Comparison of ENCODE assay signal across 8 cellular contexts in the genomic region with DNA sequence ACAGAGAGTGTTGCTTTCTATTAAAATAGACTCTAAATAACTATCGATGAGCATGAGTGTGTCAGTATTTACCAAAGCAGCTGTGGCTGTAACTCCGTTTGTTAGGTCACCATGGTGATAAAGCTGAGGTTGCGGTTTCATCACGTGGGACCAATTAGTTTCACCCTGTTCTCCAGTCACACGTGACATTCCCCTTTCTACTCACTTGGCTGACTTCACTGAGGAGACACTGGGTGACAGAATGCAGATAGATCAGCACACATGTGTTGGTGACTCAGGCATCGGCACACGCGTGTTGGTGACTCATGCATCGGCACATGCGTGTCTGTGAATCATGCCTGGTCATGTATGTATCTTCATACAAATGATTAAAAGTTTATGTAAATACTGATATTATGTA.
DNase-seq lines count a peak whose midpoint lies in the region; ATAC-seq and TF ChIP-seq lines count a peak whose summit lies in the region.

No MANE protein-coding gene starts in this region.

- DNase-seq in Ammon's horn (ENCODE audit: low spot score): peak; percentile 62
- peak; percentile 46 for DNase-seq in HEK293T (ENCODE audit: extremely low spot score)
- DNase-seq in RWPE2 (ENCODE audit: low spot score): no peak
- DNase-seq in globus pallidus (ENCODE audit: low spot score): peak; percentile 31
- peak; percentile 55 for DNase-seq in uterus
- no peak for DNase-seq in activated naive CD8-positive, alpha-beta T cell treated with anti-CD3 and anti-CD28 coated beads, Interleukin-2, amount 50 U/mL, for 24 hours
- DNase-seq in coronary artery (ENCODE audit: low spot score): no peak
- DNase-seq in GM19240 (ENCODE audit: insufficient read length, low spot score): no peak

- no peak overlapping the region for H3K27ac Mint-ChIP-seq in activated naive CD8-positive, alpha-beta T cell treated with anti-CD3 and anti-CD28 coated beads, Interleukin-2, amount 50 U/mL, for 24 hours

- H3K36me3 ChIP-seq in RWPE2 (ENCODE audit: low read depth) (no peaks in the 10 kb centered on the region), uterus (no peaks in the 10 kb centered on the region)

- no peaks in the 10 kb centered on the region for H3K9me3 Mint-ChIP-seq in activated naive CD8-positive, alpha-beta T cell treated with anti-CD3 and anti-CD28 coated beads, Interleukin-2, amount 50 U/mL, for 24 hours

- CTCF ChIA-PET in HEK293T (lab: Yijun Ruan, JAX): no interaction called here

- peaks cover 6% of the 10 kb centered on the region for H3K27me3 Mint-ChIP-seq in activated naive CD8-positive, alpha-beta T cell treated with anti-CD3 and anti-CD28 coated beads, Interleukin-2, amount 50 U/mL, for 24 hours

- TF ChIP-seq POLR2A in uterus (IDR thresholded peaks at IDR 0.05): no peak

- no peaks in the 10 kb centered on the region for H3K4me1 Mint-ChIP-seq in activated naive CD8-positive, alpha-beta T cell treated with anti-CD3 and anti-CD28 coated beads, Interleukin-2, amount 50 U/mL, for 24 hours

- H3K4me3 Mint-ChIP-seq in activated naive CD8-positive, alpha-beta T cell treated with anti-CD3 and anti-CD28 coated beads, Interleukin-2, amount 50 U/mL, for 24 hours: no peak overlapping the region

- POLR2A ChIA-PET in HEK293T (lab: Yijun Ruan, JAX): no interaction called here

- H3K4me1 ChIP-seq in RWPE2 (ENCODE audit: insufficient read depth, poor library complexity, severe bottlenecking) (no peaks in the 10 kb centered on the region), uterus (no peaks in the 10 kb centered on the region)

- H3K27ac ChIP-seq in RWPE2 (ENCODE audit: poor library complexity, severe bottlenecking): no peak overlapping the region
- no peak overlapping the region for H3K27ac ChIP-seq in uterus
- H3K27ac ChIP-seq in coronary artery: peak overlapping the region in 1 of 2 donors; percentile 37

- H3K4me3 ChIP-seq in RWPE2 (ENCODE audit: severe bottlenecking) (no peak overlapping the region), uterus (no peak overlapping the region), coronary artery (no peak overlapping the region)

- H3K27me3 ChIP-seq in RWPE2 (ENCODE audit: insufficient read depth, poor library complexity, severe bottlenecking) (no peaks in the 10 kb centered on the region), uterus (no peaks in the 10 kb centered on the region)

- H3K9me3 ChIP-seq in RWPE2 (ENCODE audit: severe bottlenecking): no peaks in the 10 kb centered on the region
- no peaks in the 10 kb centered on the region for H3K9me3 ChIP-seq in uterus

- no peaks in the 10 kb centered on the region for H3K36me3 Mint-ChIP-seq in activated naive CD8-positive, alpha-beta T cell treated with anti-CD3 and anti-CD28 coated beads, Interleukin-2, amount 50 U/mL, for 24 hours (ENCODE audit: low read depth)

- peak; percentile 45; the same call in 2 of the 3 replicates for ATAC-seq in RWPE2 (ENCODE audit: low read depth)
- ATAC-seq in activated naive CD8-positive, alpha-beta T cell treated with anti-CD3 and anti-CD28 coated beads, Interleukin-2, amount 50 U/mL, for 24 hours: no peak

- intact Hi-C loops in uterus (cut with DNase I; ENCODE audit: low total_unique reads): no loop called here

- TF ChIP-seq CTCF in RWPE2 (IDR thresholded peaks at IDR 0.05; ENCODE audit: poor library complexity, severe bottlenecking): no peak
- no peak for TF ChIP-seq CTCF in uterus (IDR thresholded peaks at IDR 0.05)
- TF ChIP-seq CTCF in coronary artery (IDR thresholded peaks at IDR 0.05): no peak

TF ChIP-seq in HEK293T, 16 proteins besides CTCF, POLR2A, EP300 and RAD21:
- TF ChIP-seq ELF4 (IDR thresholded peaks at IDR 0.05): no peak
- TF ChIP-seq SUZ12 (IDR thresholded peaks at IDR 0.05): no peak
- TF ChIP-seq CTBP1 (IDR thresholded peaks at IDR 0.05; ENCODE audit: borderline replicate concordance): no peak
- TF ChIP-seq NFRKB (IDR thresholded peaks at IDR 0.05): no peak
- TF ChIP-seq HDGF (IDR thresholded peaks at IDR 0.05; ENCODE audit: borderline replicate concordance): no peak
- no peak for TF ChIP-seq PKNOX1 (IDR thresholded peaks at IDR 0.05)

Comparison
In these comparisons a context has a peak if more than half of its experiments do, and no peak if none do; other contexts are left out.
1. DNase-seq: peak in Ammon's horn (single experiment), HEK293T (single experiment), globus pallidus (single experiment) and uterus (2 of 2); none in RWPE2 (single experiment), activated naive CD8-positive, alpha-beta T cell treated with anti-CD3 and anti-CD28 coated beads, Interleukin-2, amount 50 U/mL, for 24 hours (single experiment), coronary artery (single experiment) and GM19240 (single experiment).